10 cellular contexts compared by ENCODE assay signal in the genomic region with DNA sequence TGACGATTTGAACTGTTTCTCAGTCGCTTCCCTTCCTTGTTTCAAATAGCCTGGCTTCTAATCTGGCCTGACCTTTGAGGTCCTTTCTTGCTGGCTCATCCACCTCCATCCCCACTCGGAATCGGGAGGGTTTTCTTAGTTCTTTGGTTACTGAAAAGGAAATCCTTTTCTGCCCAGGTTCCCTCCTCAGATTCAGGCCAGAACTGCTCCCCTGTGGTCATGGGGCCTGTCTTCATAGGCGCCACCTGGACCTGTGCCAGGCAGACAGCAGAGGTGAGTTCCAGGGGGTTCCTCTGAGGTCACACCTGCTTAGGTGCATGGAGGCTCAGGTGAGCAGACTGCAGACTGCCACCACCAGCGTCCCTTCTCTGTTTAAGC.
DNase-seq lines count a peak whose midpoint lies in the region; ATAC-seq and TF ChIP-seq lines count a peak whose summit lies in the region.
"Had no signal": no experiment of that assay in that cellular context is flagged by ENCODE, and none has a peak within 500 bp of the region (broad histone marks: within the 10 kb centered on the region; RNA-seq: fewer than 3 reads in every experiment).

No MANE protein-coding gene starts in this region.

- H3K4me3 ChIP-seq in OCI-LY7 (ENCODE audit: low read depth, low read length, poor library complexity, severe bottlenecking): no peak overlapping the region
- no peak overlapping the region for H3K4me3 ChIP-seq in neural cell (ENCODE audit: low read length)
- H3K4me3 ChIP-seq: A549 had no signal

- no peak overlapping the region for H3K4me2 ChIP-seq in OCI-LY7 (ENCODE audit: low read length)
- no peak overlapping the region for H3K4me2 ChIP-seq in neural cell (ENCODE audit: low read length)

- H3K36me3 ChIP-seq in OCI-LY7 (ENCODE audit: insufficient read depth, low read length) (no peaks in the 10 kb centered on the region), neural cell (ENCODE audit: insufficient read depth, low read length) (no peaks in the 10 kb centered on the region)

- no peaks in the 10 kb centered on the region for H3K36me3 Mint-ChIP-seq in HFFc6 (ENCODE audit: low read depth)

- no peaks in the 10 kb centered on the region for H3K79me2 ChIP-seq in OCI-LY7 (ENCODE audit: insufficient read depth, low read depth, low read length)
- H3K79me2 ChIP-seq in neural cell (replicated peaks; ENCODE audit: insufficient read depth, low read length): no peaks in the 10 kb centered on the region

- no peaks in the 10 kb centered on the region for H3K9me3 ChIP-seq in OCI-LY7 (ENCODE audit: low read length)
- H3K9me3 ChIP-seq in neural cell (ENCODE audit: low read length): no peaks in the 10 kb centered on the region
- H3K9me3 ChIP-seq: A549 had no signal

- no peaks in the 10 kb centered on the region for H3K27me3 ChIP-seq in neural cell (ENCODE audit: insufficient read depth, low read depth, low read length)

- no peak overlapping the region for H3K27ac ChIP-seq in OCI-LY7 (ENCODE audit: low read depth, low read length, poor library complexity, severe bottlenecking)
- H3K27ac ChIP-seq in neural cell (ENCODE audit: low read length): no peak overlapping the region

- H3K4me1 Mint-ChIP-seq in HFFc6 (ENCODE audit: low read depth): no peaks in the 10 kb centered on the region

- H3K9ac ChIP-seq in neural cell (ENCODE audit: low read length): no peak overlapping the region

- intact Hi-C loops in OCI-LY7 (cut with micrococcal nuclease; ENCODE audit: unreplicated experiment): loop anchor here (10.0 kb wide), 1 partner anchor 140 kb away; no protein-coding TSS in a partner anchor
- intact Hi-C loops in left cardiac atrium (cut with DNase I): no loop called here

- CTCF ChIA-PET in OCI-LY7 (lab: Charles Lee; ENCODE audit: unreplicated experiment): interaction anchor here (0.5 kb wide), 1 partner anchor 25 kb away, joined by 3 read pairs; no protein-coding TSS in a partner anchor

- peak; percentile 7 for TF ChIP-seq RAD21 in neural cell (conservative IDR thresholded peaks at IDR 0.05)

- H3K4me1 ChIP-seq in OCI-LY7 (ENCODE audit: insufficient read depth, low read length, poor library complexity, severe bottlenecking): no peaks in the 10 kb centered on the region

- peaks cover 9% of the 10 kb centered on the region for H3K27me3 Mint-ChIP-seq in HFFc6 (ENCODE audit: insufficient read depth)

- TF ChIP-seq EP300 in neural cell (conservative IDR thresholded peaks at IDR 0.05; ENCODE audit: poor library complexity, severe bottlenecking): no peak

- no peak overlapping the region for H2AFZ ChIP-seq in OCI-LY7 (ENCODE audit: low read length)
- no peak overlapping the region for H2AFZ ChIP-seq in neural cell (ENCODE audit: low read depth, low read length)

- no peaks in the 10 kb centered on the region for H3K9me3 Mint-ChIP-seq in HFFc6

- H4K20me1 ChIP-seq in OCI-LY7 (ENCODE audit: insufficient read depth, low read length): no peaks in the 10 kb centered on the region
- H4K20me1 ChIP-seq in neural cell (ENCODE audit: insufficient read depth): no peaks in the 10 kb centered on the region

- no TSS peak for BruUV-seq in OCI-LY7 (replicated peaks; lab: Mats Ljungman, UMichigan)

- no peaks in the 10 kb centered on the region for H3F3A ChIP-seq in neural cell (ENCODE audit: insufficient read depth, low read length, poor library complexity, severe bottlenecking)

- DNase-seq in NCI-H1417 (lab: John Stamatoyannopoulos, UW) (peak; percentile 18 to 54 (median 25)), NCI-H1417 treated with DMSO at 0.1 percent for 48 hours (lab: John Stamatoyannopoulos, UW) (no peak), HFFc6 (no peak), OCI-LY7 (ENCODE audit: low spot score) (no peak), left cardiac atrium (no peak), occipital lobe (lab: John Stamatoyannopoulos, UW) (no peak)
- DNase-seq: NCI-H226 had no signal

- ATAC-seq in left cardiac atrium (no peak), HG03025 (IDR thresholded peaks at IDR 0.05; ENCODE audit: low FRiP score, unreplicated experiment) (no peak)

- peak; percentile 28; the same call in 1 of the 2 replicates for TF ChIP-seq CTCF in HFFc6 (IDR thresholded peaks at IDR 0.05)
- TF ChIP-seq CTCF in OCI-LY7 (conservative IDR thresholded peaks at IDR 0.05; ENCODE audit: low read length): peak; percentile 24; the same call in 1 of the 2 replicates
- TF ChIP-seq CTCF in neural cell (IDR thresholded peaks at IDR 0.05; ENCODE audit: poor library complexity, severe bottlenecking): peak; percentile 24

- POLR2A ChIA-PET in OCI-LY7 (lab: Charles Lee): no interaction called here

- H3K9me2 ChIP-seq in OCI-LY7 (ENCODE audit: insufficient read depth, low read length): no peaks in the 10 kb centered on the region
- no peaks in the 10 kb centered on the region for H3K9me2 ChIP-seq in neural cell (ENCODE audit: insufficient read depth, low read length)

- no peak overlapping the region for H3K4me3 Mint-ChIP-seq in HFFc6

- no peak overlapping the region for H3K27ac Mint-ChIP-seq in HFFc6

TF ChIP-seq in neural cell, 6 proteins besides CTCF, POLR2A, EP300 and RAD21:
- no peak for TF ChIP-seq EZH2 (IDR thresholded peaks at IDR 0.05; ENCODE audit: borderline replicate concordance, insufficient read depth, low read length, poor library complexity, severe bottlenecking)
- no peak for TF ChIP-seq POLR2AphosphoS5 (IDR thresholded peaks at IDR 0.05)
- TF ChIP-seq, protein P1, sequence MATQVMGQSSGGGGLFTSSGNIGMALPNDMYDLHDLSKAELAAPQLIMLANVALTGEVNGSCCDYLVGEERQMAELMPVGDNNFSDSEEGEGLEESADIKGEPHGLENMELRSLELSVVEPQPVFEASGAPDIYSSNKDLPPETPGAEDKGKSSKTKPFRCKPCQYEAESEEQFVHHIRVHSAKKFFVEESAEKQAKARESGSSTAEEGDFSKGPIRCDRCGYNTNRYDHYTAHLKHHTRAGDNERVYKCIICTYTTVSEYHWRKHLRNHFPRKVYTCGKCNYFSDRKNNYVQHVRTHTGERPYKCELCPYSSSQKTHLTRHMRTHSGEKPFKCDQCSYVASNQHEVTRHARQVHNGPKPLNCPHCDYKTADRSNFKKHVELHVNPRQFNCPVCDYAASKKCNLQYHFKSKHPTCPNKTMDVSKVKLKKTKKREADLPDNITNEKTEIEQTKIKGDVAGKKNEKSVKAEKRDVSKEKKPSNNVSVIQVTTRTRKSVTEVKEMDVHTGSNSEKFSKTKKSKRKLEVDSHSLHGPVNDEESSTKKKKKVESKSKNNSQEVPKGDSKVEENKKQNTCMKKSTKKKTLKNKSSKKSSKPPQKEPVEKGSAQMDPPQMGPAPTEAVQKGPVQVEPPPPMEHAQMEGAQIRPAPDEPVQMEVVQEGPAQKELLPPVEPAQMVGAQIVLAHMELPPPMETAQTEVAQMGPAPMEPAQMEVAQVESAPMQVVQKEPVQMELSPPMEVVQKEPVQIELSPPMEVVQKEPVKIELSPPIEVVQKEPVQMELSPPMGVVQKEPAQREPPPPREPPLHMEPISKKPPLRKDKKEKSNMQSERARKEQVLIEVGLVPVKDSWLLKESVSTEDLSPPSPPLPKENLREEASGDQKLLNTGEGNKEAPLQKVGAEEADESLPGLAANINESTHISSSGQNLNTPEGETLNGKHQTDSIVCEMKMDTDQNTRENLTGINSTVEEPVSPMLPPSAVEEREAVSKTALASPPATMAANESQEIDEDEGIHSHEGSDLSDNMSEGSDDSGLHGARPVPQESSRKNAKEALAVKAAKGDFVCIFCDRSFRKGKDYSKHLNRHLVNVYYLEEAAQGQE (IDR thresholded peaks at IDR 0.05; ENCODE audit: borderline replicate concordance): no peak
- TF ChIP-seq MXI1 (conservative IDR thresholded peaks at IDR 0.05; ENCODE audit: poor library complexity, severe bottlenecking): no peak
- TF ChIP-seq TAF1 (IDR thresholded peaks at IDR 0.05; ENCODE audit: low read depth): no peak

Comparison
In these comparisons a context has a peak if more than half of its experiments do, and no peak if none do; other contexts are left out.
1. DNase-seq: peak in NCI-H1417 (3 of 3); none in NCI-H1417 treated with DMSO at 0.1 percent for 48 hours (single experiment), HFFc6 (single experiment), OCI-LY7 (single experiment), left cardiac atrium (single experiment) and occipital lobe (single experiment).
2. Peak in every context shown above with its lines, with median percentiles within 50 percentile points of each other: CTCF ChIP-seq.